20 cellular contexts compared by ENCODE assay signal in the genomic region with DNA sequence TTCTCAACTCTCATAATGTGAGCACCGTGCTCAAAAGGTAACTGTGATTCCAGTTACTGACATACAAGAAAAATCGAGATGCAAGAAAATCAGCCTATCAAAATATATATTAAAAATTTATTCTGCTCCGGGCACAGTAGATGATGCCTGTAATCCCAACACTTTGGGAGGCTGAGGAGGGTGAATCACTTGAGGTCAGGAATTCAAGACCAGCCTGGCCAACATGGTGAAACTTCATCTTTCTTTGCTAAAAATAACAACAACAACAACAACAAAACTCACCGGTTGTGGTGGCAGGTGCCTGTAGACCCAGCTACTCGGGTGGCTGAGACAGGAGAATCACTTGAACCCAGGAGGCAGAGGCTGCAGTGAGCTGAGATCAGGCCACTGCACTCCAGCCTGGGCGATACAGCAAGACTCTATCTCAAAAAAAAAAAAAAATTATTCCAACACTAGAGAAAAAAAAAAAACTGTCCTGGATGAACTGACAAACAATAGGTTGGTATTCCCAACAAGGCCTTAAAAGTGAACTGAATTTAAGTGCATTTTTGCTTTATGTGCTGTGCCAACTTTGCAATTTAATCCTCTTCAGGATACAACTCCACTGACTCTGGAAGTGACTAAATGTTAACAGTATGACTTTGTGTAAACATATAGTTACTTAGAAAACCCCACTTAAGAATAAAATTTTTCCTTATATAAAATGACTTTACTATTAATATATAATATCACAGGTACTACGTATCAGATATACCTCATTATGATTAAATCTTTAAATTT. TPM values are rescaled to one million over a fixed set of nuclear protein-coding genes. Genes with fewer than 3 reads are reported as not detected.
DNase-seq lines count a peak whose midpoint lies in the region; ATAC-seq, FAIRE-seq and TF ChIP-seq lines count a peak whose summit lies in the region.
"Had no signal": no experiment of that assay in that cellular context is flagged by ENCODE, and none has a peak within 500 bp of the region (broad histone marks: within the 10 kb centered on the region; RNA-seq: fewer than 3 reads in every experiment).

No MANE protein-coding gene starts in this region.

- intact Hi-C loops in K562 (cut with micrococcal nuclease) (no loop called here), thyroid gland (cut with DNase I) (no loop called here), spleen (cut with DNase I; ENCODE audit: low total_unique reads) (no loop called here)

- peak overlapping the region; percentile 74 for H3K27ac Mint-ChIP-seq in HFFc6
- H3K27ac Mint-ChIP-seq: stimulated activated memory B cell treated with anti-CD40 and anti-IgM and Interleukin-4, amounts not matched to agents 10 μg/mL and 1 μg/mL and 100 μg/mL, for 72 hours had no signal

- POLR2A ChIA-PET in AG04449 (lab: Yijun Ruan, JAX) (no interaction called here), K562 (lab: Yijun Ruan, JAX) (no interaction called here)

- TF ChIP-seq POLR2A in K562 (conservative IDR thresholded peaks at IDR 0.05) (no peak), thyroid gland (IDR thresholded peaks at IDR 0.05) (no peak), spleen (IDR thresholded peaks at IDR 0.05) (no peak)

- H3K4me3 Mint-ChIP-seq in HFFc6: peak overlapping the region; percentile 64
- H3K4me3 Mint-ChIP-seq: central memory CD8-positive, alpha-beta T cell; stimulated activated memory B cell treated with anti-CD40 and anti-IgM and Interleukin-4, amounts not matched to agents 10 μg/mL and 1 μg/mL and 100 μg/mL, for 72 hours had no signal

- in situ Hi-C loops in K562 (cut with MboI): no loop called here

- TF ChIP-seq EP300 in K562 (IDR thresholded peaks at IDR 0.05; ENCODE audit: low read length): no peak

- H3K4me1 ChIP-seq in K562 (replicated peaks in 1 of 2; ENCODE audit: control insufficient read depth in 2 of 2, insufficient read depth in 2 of 2, low read length in 2 of 2) (peaks cover 0 to 17% of the 10 kb centered on the region in 2 experiments; a peak in 3 of 5 replicates), thyroid gland (peaks cover 16 to 23% of the 10 kb centered on the region in 2 donors), spleen (peaks cover 5 to 45% (median 17%) of the 10 kb centered on the region in 6 donors)

- no peaks in the 10 kb centered on the region for H4K20me1 ChIP-seq in K562 (replicated peaks; ENCODE audit: control insufficient read depth, insufficient read depth, low read length)

- no peaks in the 10 kb centered on the region for H3K27me3 Mint-ChIP-seq in HFFc6 (ENCODE audit: insufficient read depth)
- H3K27me3 Mint-ChIP-seq: central memory CD8-positive, alpha-beta T cell; stimulated activated memory B cell treated with anti-CD40 and anti-IgM and Interleukin-4, amounts not matched to agents 10 μg/mL and 1 μg/mL and 100 μg/mL, for 72 hours had no signal

- no peak overlapping the region for H2AFZ ChIP-seq in K562 (ENCODE audit: low read depth, low read length)

- TF ChIP-seq RAD21 in K562 (CRISPR knock-in tag; conservative IDR thresholded peaks at IDR 0.05 in 1 of 2, IDR thresholded peaks at IDR 0.05 in 1 of 2): no peak

- H3K9me3 ChIP-seq in K562 (replicated peaks; ENCODE audit: control insufficient read depth, insufficient read depth, low read depth, low read length): no peaks in the 10 kb centered on the region
- no peaks in the 10 kb centered on the region for H3K9me3 ChIP-seq in thyroid gland
- no peaks in the 10 kb centered on the region for H3K9me3 ChIP-seq in spleen
- H3K9me3 ChIP-seq: neutrophil, tibial artery had no signal

- WGBS in K562 (ENCODE audit: insufficient coverage, low coverage, missing lambda C conversion rate): 78% methylated on average over 7 of the region's 7 CpGs
- 93% methylated on average over 7 of the region's 7 CpGs for WGBS in thyroid gland, 2 donors
- 92 to 99% (median 96%) methylated on average over 7 of the region's 7 CpGs for WGBS in spleen, 5 donors

- H3K4me2 ChIP-seq in K562 (ENCODE audit: insufficient read depth, low read length): no peak overlapping the region

- H3K36me3 ChIP-seq in K562 (ENCODE audit: control insufficient read depth, insufficient read depth, low read length): no peaks in the 10 kb centered on the region
- no peaks in the 10 kb centered on the region for H3K36me3 ChIP-seq in thyroid gland
- no peaks in the 10 kb centered on the region for H3K36me3 ChIP-seq in spleen
- H3K36me3 ChIP-seq: neutrophil, tibial artery had no signal

- BruUV-seq in K562 (replicated peaks; lab: Mats Ljungman, UMichigan): no TSS peak

- peak; percentile 17 for DNase-seq in AG04449 (ENCODE audit: low read depth, low spot score)
- DNase-seq in HFFc6: peak; percentile 56
- DNase-seq in K562 (ENCODE audit: extremely low read depth in 1 of 4, low spot score in 3 of 4): no peak
- DNase-seq in iris pigment epithelial cell (ENCODE audit: low read depth): peak; percentile 74
- no peak for DNase-seq in thyroid gland
- DNase-seq in spleen: no peak
- no peak for DNase-seq in AML-193 (lab: John Stamatoyannopoulos, UW)
- DNase-seq: ACHN; activated CD4-positive, alpha-beta T cell treated with anti-CD3 and anti-CD28 coated beads, Interleukin-2, amount 50 U/mL, for 1 hour; activated CD8-positive, alpha-beta memory T cell treated with anti-CD3 and anti-CD28 coated beads, Interleukin-2, amount 50 U/mL, for 48 hours; activated gamma-delta T cell; amniotic stem cell; Karpas-422; SW 1271; tibial artery had no signal

- H3K79me2 ChIP-seq in K562 (ENCODE audit: control insufficient read depth, insufficient read depth, low read length): peaks cover 86% of the 10 kb centered on the region

- no peaks in the 10 kb centered on the region for H3K9me3 Mint-ChIP-seq in HFFc6
- H3K9me3 Mint-ChIP-seq: central memory CD8-positive, alpha-beta T cell; stimulated activated memory B cell treated with anti-CD40 and anti-IgM and Interleukin-4, amounts not matched to agents 10 μg/mL and 1 μg/mL and 100 μg/mL, for 72 hours had no signal

- FAIRE-seq in K562 (lab: Jason Lieb, UNC): no peak
- FAIRE-seq: TTC549 had no signal

- CTCF ChIA-PET in AG04449 (lab: Yijun Ruan, JAX) (interaction anchor here (1.8 kb wide), 1 partner anchor 11 kb away, joined by 3 read pairs; no protein-coding TSS in a partner anchor), K562 (lab: Yijun Ruan, JAX; ENCODE audit: low intra/inter-chr PET ratio) (no interaction called here)

- H3K9ac ChIP-seq in K562 (ENCODE audit: insufficient read depth in 1 of 2, low read depth in 2 of 2, low read length in 2 of 2): no peak overlapping the region

- H3K9me1 ChIP-seq in K562 (ENCODE audit: control insufficient read depth, insufficient read depth, low read length): no peaks in the 10 kb centered on the region

- peaks cover 72% of the 10 kb centered on the region for H3K4me1 Mint-ChIP-seq in HFFc6 (ENCODE audit: low read depth)

- H3K27ac ChIP-seq in K562 (ENCODE audit: extremely low read depth, low read depth, low read length) (no peak overlapping the region), thyroid gland (no peak overlapping the region), spleen (no peak overlapping the region)
- H3K27ac ChIP-seq: neutrophil, tibial artery had no signal

- TF ChIP-seq CTCF in AG04449 (IDR thresholded peaks at IDR 0.05; ENCODE audit: insufficient read depth, low read length, missing control alignments): no peak
- TF ChIP-seq CTCF in HFFc6 (IDR thresholded peaks at IDR 0.05): no peak
- no peak for TF ChIP-seq CTCF in K562 (IDR thresholded peaks at IDR 0.05 in 2 of 3, conservative IDR thresholded peaks at IDR 0.05 in 1 of 3; ENCODE audit: insufficient read depth in 2 of 3, low read depth in 1 of 3, low read length in 3 of 3)
- no peak for TF ChIP-seq CTCF in thyroid gland (IDR thresholded peaks at IDR 0.05)
- no peak for TF ChIP-seq CTCF in spleen (IDR thresholded peaks at IDR 0.05 in 8 of 11, conservative IDR thresholded peaks at IDR 0.05 in 3 of 11)

- no peaks in the 10 kb centered on the region; the same call in 1 of the 2 replicates for H3K36me3 Mint-ChIP-seq in HFFc6 (ENCODE audit: low read depth)
- H3K36me3 Mint-ChIP-seq: stimulated activated memory B cell treated with anti-CD40 and anti-IgM and Interleukin-4, amounts not matched to agents 10 μg/mL and 1 μg/mL and 100 μg/mL, for 72 hours had no signal

- no peaks in the 10 kb centered on the region for H3K27me3 ChIP-seq in K562 (ENCODE audit: control insufficient read depth in 2 of 2, insufficient read depth in 2 of 2, low read length in 2 of 2)
- H3K27me3 ChIP-seq in thyroid gland: no peaks in the 10 kb centered on the region
- H3K27me3 ChIP-seq in spleen (replicated peaks in 1 of 7): no peaks in the 10 kb centered on the region
- H3K27me3 ChIP-seq: neutrophil, tibial artery had no signal

- H3K4me3 ChIP-seq in AG04449 (ENCODE audit: low read depth, low read length): no peak overlapping the region
- H3K4me3 ChIP-seq in K562: no peak overlapping the region
- no peak overlapping the region for H3K4me3 ChIP-seq in thyroid gland (replicated peaks in 1 of 3)
- H3K4me3 ChIP-seq in spleen: no peak overlapping the region
- H3K4me3 ChIP-seq: tibial artery had no signal

- ATAC-seq in K562: no peak
- ATAC-seq in HG02571 (IDR thresholded peaks at IDR 0.05; ENCODE audit: unreplicated experiment): no peak
- ATAC-seq: stimulated activated memory B cell treated with anti-CD40 and anti-IgM and Interleukin-4, amounts not matched to agents 10 μg/mL and 1 μg/mL and 100 μg/mL, for 72 hours had no signal

TF ChIP-seq in K562, 482 proteins besides CTCF, POLR2A, EP300 and RAD21 (continues in another document):
- TF ChIP-seq ZNF121 (CRISPR knock-in tag; conservative IDR thresholded peaks at IDR 0.05): peak; percentile 57

RNA-seq across cellular contexts. Expression of a gene that starts 51.1 kb away (rescaled TPM):
- 10 to 100 TPM; 29.0 to 36.7 (median 32.8) TPM for total RNA-seq in HFFc6 (2021; fragmentation: NEBNext Ultra II Directional; extraction: Animal tissue kit (Norgen Biotek cat#: 25700))
- 158 and 301 TPM in 2 replicates for total RNA-seq in K562 (2011; cell fraction: chromatin; rRNA removed; ENCODE audit: low replicate concordance)
- 93.6 and 118 TPM in 2 replicates for total RNA-seq in K562 (2011; cell fraction: nucleolus; rRNA removed)
- total RNA-seq in K562 (2011; cell fraction: nucleoplasm; rRNA removed): 154 and 227 TPM in 2 replicates
- total RNA-seq in K562 (2014; rRNA removed) (33.3 and 39.7 TPM in 2 replicates), K562 (2014; rRNA removed; fragmentation: Illumina TruSeq; extraction: Trizol) (68.0 and 79.3 TPM in 2 replicates), K562 (2015; rRNA removed; fragmentation: Illumina TruSeq; extraction: Trizol) (57.4 and 58.8 TPM in 2 replicates), K562 (2021) (46.0 and 47.2 TPM in 2 replicates), thyroid gland (100 to 1,000 TPM; 120 to 168 (median 136) TPM), spleen (100 to 1,000 TPM; 125 to 272 (median 162) TPM)
- polyA plus RNA-seq in K562 (2011; rRNA removed) (49.3 and 51.1 TPM in 2 replicates), K562 (2014; fragmentation: Illumina TruSeq; extraction: Trizol) (48.1 and 49.3 TPM in 2 replicates), K562 (2014; fragmentation: Nextera tagmentation; extraction: Ambion mirVana) (10 to 100 TPM; 25.3 to 38.5 TPM), K562 (2014; rRNA removed) (32.3 and 36.1 TPM in 2 replicates), spleen (10 to 100 TPM; 54.3 to 79.5 (median 62.8) TPM)
- 12.9 and 24.3 TPM in 2 replicates for polyA plus RNA-seq in K562 (2011; cell fraction: cytosol; rRNA removed)
- 53.4 and 73.5 TPM in 2 replicates for polyA plus RNA-seq in K562 (2011; cell fraction: nucleus; rRNA removed)
- polyA plus RNA-seq in K562 (2012): 26.3 and 30.7 TPM in 2 replicates
- 164 and 189 TPM in 2 replicates for polyA minus RNA-seq in K562 (2011; rRNA and poly(A)+ RNA removed)
- 36.8 and 39.6 TPM in 2 replicates for polyA minus RNA-seq in K562 (2011; cell fraction: cytosol; rRNA and poly(A)+ RNA removed)
- polyA minus RNA-seq in K562 (2011; cell fraction: nucleus; rRNA and poly(A)+ RNA removed): 86.6 and 187 TPM in 2 replicates

Comparison
In these comparisons a context has a peak if more than half of its experiments do, and no peak if none do; other contexts are left out.
1. DNase-seq: peak in AG04449 (single experiment), HFFc6 (single experiment) and iris pigment epithelial cell (single experiment); none in K562 (0 of 4), thyroid gland (0 of 2), spleen (single experiment) and AML-193 (0 of 2).